ENCODE assay signal across 29 cellular contexts in genomic region chr6:33723576-33724085, GRCh38. TPM values are rescaled to one million over a fixed set of nuclear protein-coding genes. Genes with fewer than 3 reads are reported as not detected.
DNase-seq lines count a peak whose midpoint lies in the region; ATAC-seq, FAIRE-seq and TF ChIP-seq lines count a peak whose summit lies in the region.
"Had no signal": no experiment of that assay in that cellular context is flagged by ENCODE, and none has a peak within 500 bp of the region (broad histone marks: within the 10 kb centered on the region; RNA-seq: fewer than 3 reads in every experiment).

No MANE protein-coding gene starts in this region.

- no peaks in the 10 kb centered on the region for H3K36me3 ChIP-seq in Loucy (ENCODE audit: insufficient read depth, low read length)
- H3K36me3 ChIP-seq in kidney (ENCODE audit: control insufficient read depth in 1 of 2, insufficient read depth in 2 of 2, low read length in 2 of 2), result no peaks in the 10 kb centered on the region
- H3K36me3 ChIP-seq in rectal smooth muscle tissue (ENCODE audit: control insufficient read depth, insufficient read depth, low read length), result no peaks in the 10 kb centered on the region
- H3K36me3 ChIP-seq: colonic mucosa, MG63, neural progenitor cell, transverse colon had no signal

- no peaks in the 10 kb centered on the region for H3K9me2 ChIP-seq in Loucy (replicated peaks; ENCODE audit: low read depth, low read length)
- H3K9me2 ChIP-seq: SK-N-SH had no signal

- H3K27ac ChIP-seq in C4-2B (peak overlapping the region; percentile 25), kidney (ENCODE audit: low read depth in 2 of 2, low read length in 2 of 2) (no peak overlapping the region), rectal smooth muscle tissue (ENCODE audit: low read depth, low read length) (peak overlapping the region; percentile 74)
- H3K27ac ChIP-seq: colonic mucosa, neural progenitor cell had no signal

- DNase-seq in kidney, result peak; percentile 26
- no peak for DNase-seq in occipital lobe (lab: John Stamatoyannopoulos, UW)
- DNase-seq: activated CD8-positive, alpha-beta memory T cell treated with anti-CD3 and anti-CD28 coated beads, Interleukin-2, amount 10 ng/mL, durations not matched to agents 7 days and 5 days; activated naive CD4-positive, alpha-beta T cell; activated T-cell treated with anti-CD3 and anti-CD28 coated beads, Interleukin-2, amount 50 U/mL, for 48 hours; colonic mucosa; effector CD4-positive, alpha-beta T cell; hippocampal formation; left cardiac atrium; MG63; NCI-H1105; NCI-H187 treated with DMSO at 0.1 percent for 48 hours; NCI-H2227 treated with DMSO at 0.1 percent for 48 hours; NCI-H526; PC-3; SK-N-SH; stimulated activated CD4-positive, alpha-beta T cell treated with anti-CD3 and anti-CD28 coated beads, Interleukin-4, amount 100 ng/mL, for 24 hours; transverse colon had no signal

- H3K27me3 ChIP-seq in Loucy (ENCODE audit: insufficient read depth, low read length, poor library complexity, severe bottlenecking), result no peaks in the 10 kb centered on the region
- H3K27me3 ChIP-seq in rectal smooth muscle tissue (ENCODE audit: control insufficient read depth, insufficient read depth, low read length), result peaks cover 2% of the 10 kb centered on the region
- H3K27me3 ChIP-seq: colonic mucosa, MG63, neural progenitor cell, transverse colon had no signal

- H3K79me2 ChIP-seq in Loucy (ENCODE audit: insufficient read depth, low read length), result no peaks in the 10 kb centered on the region

- peaks cover 4% of the 10 kb centered on the region for H3K4me1 ChIP-seq in Loucy (ENCODE audit: insufficient read depth, low read length, poor library complexity, severe bottlenecking)
- H3K4me1 ChIP-seq in kidney (ENCODE audit: control insufficient read depth in 1 of 2, insufficient read depth in 1 of 2, low read depth in 1 of 2, low read length in 2 of 2), result no peaks in the 10 kb centered on the region
- H3K4me1 ChIP-seq in rectal smooth muscle tissue (ENCODE audit: control insufficient read depth, insufficient read depth, low read length), result peaks cover 2% of the 10 kb centered on the region
- H3K4me1 ChIP-seq: colonic mucosa, neural progenitor cell, transverse colon had no signal

- no peak overlapping the region for H3K9ac ChIP-seq in Loucy (ENCODE audit: low read depth, low read length, poor library complexity, severe bottlenecking)
- H3K9ac ChIP-seq in kidney (ENCODE audit: low read length in 2 of 2), result no peak overlapping the region
- no peak overlapping the region for H3K9ac ChIP-seq in rectal smooth muscle tissue (ENCODE audit: low read length)
- H3K9ac ChIP-seq: neural progenitor cell, SK-N-SH had no signal

- intact Hi-C loops in kidney (cut with DNase I), result no loop called here

- FAIRE-seq in kidney (lab: Jason Lieb, UNC), result no peak
- FAIRE-seq: G401.6, K562, TTC549 had no signal

- ATAC-seq in HG03460 (IDR thresholded peaks at IDR 0.05; ENCODE audit: unreplicated experiment) (no peak), HG03280 (IDR thresholded peaks at IDR 0.05; ENCODE audit: unreplicated experiment) (no peak)
- ATAC-seq: activated CD8-positive, alpha-beta memory T cell treated with anti-CD3 and anti-CD28 coated beads, Interleukin-2, amount 10 ng/mL, durations not matched to agents 7 days and 5 days; K562; left cardiac atrium; PC-3; sciatic nerve had no signal

- no peaks in the 10 kb centered on the region for H3F3A ChIP-seq in Loucy (ENCODE audit: low read depth)

- TF ChIP-seq CTCF in C4-2B (conservative IDR thresholded peaks at IDR 0.05) (no peak), Loucy (conservative IDR thresholded peaks at IDR 0.05; ENCODE audit: low read length) (no peak), kidney (IDR thresholded peaks at IDR 0.05; ENCODE audit: borderline replicate concordance, extremely low read depth, insufficient read depth) (no peak)

- no peak overlapping the region for H2AFZ ChIP-seq in Loucy (ENCODE audit: low read length)
- H2AFZ ChIP-seq: neural progenitor cell had no signal

- H3K4me3 ChIP-seq in Loucy (ENCODE audit: low read length, poor library complexity, severe bottlenecking) (no peak overlapping the region), kidney (ENCODE audit: low read length in 2 of 2) (no peak overlapping the region), rectal smooth muscle tissue (ENCODE audit: low read length) (no peak overlapping the region)
- H3K4me3 ChIP-seq: colonic mucosa, K562, MG63, neural progenitor cell, transverse colon had no signal

- H3K9me3 ChIP-seq in Loucy (ENCODE audit: insufficient read depth, low read depth, low read length) (no peaks in the 10 kb centered on the region), kidney (ENCODE audit: control insufficient read depth in 1 of 2, low read length in 2 of 2) (no peaks in the 10 kb centered on the region)
- H3K9me3 ChIP-seq: colonic mucosa, MG63, SK-N-SH, transverse colon had no signal

- peak overlapping the region; percentile 21 for H3K4me2 ChIP-seq in Loucy (ENCODE audit: low read depth, low read length, poor library complexity, severe bottlenecking)
- H3K4me2 ChIP-seq: neural progenitor cell, SK-N-SH had no signal

- H4K20me1 ChIP-seq in Loucy (ENCODE audit: insufficient read depth, low read length, poor library complexity, severe bottlenecking), result no peaks in the 10 kb centered on the region

RNA-seq across cellular contexts. Expression of gene UQCC2, which starts 12.1 kb away (rescaled TPM):
- total RNA-seq in kidney (39.6 TPM), occipital lobe (15.8 TPM)
- 189 TPM for polyA plus RNA-seq in kidney (ENCODE audit: insufficient read depth, low read depth, low replicate concordance)

RNA-seq across cellular contexts. Expression of gene IP6K3, which starts 23.1 kb away (rescaled TPM):
- total RNA-seq in kidney (0.47 TPM), occipital lobe (not detected)
- 4.0 TPM for polyA plus RNA-seq in kidney (ENCODE audit: insufficient read depth, low read depth, low replicate concordance)
- total RNA-seq: activated CD8-positive, alpha-beta memory T cell treated with anti-CD3 and anti-CD28 coated beads, Interleukin-2, amount 10 ng/mL, durations not matched to agents 7 days and 5 days; HT1080; K562; PC-3 had no signal
- polyA plus RNA-seq: K562 had no signal

Comparison
In these comparisons a context has a peak if more than half of its experiments do, and no peak if none do; other contexts are left out.
1. H3K27ac ChIP-seq: peak in C4-2B (single experiment) and rectal smooth muscle tissue (single experiment); none in kidney (0 of 2).